In genomic region chr1:211258756-211259595, GRCh38 we compare ENCODE assay signal across 1 cellular context.
A peak's percentile ranks its signal among the peaks of the same experiment; 100 is the strongest.
TF ChIP-seq lines count a peak whose summit lies in the region.

TSS of gene RCOR3 (plus strand) at chr1:211259366. CDS start at chr1:211259561, 195 bp downstream.

TF ChIP-seq in H1, 55 proteins besides CTCF, POLR2A, EP300 and RAD21 (continued from another document):
- TF ChIP-seq CHD2 (IDR thresholded peaks at IDR 0.05; ENCODE audit: low read length) = peak; percentile 70
- peak; percentile 77; the same call in 1 of the 2 replicates for TF ChIP-seq RBBP5 (IDR thresholded peaks at IDR 0.05; ENCODE audit: borderline replicate concordance, low read depth, low read length)
- TF ChIP-seq TBP (IDR thresholded peaks at IDR 0.05; ENCODE audit: low read depth, low read length) = peak; percentile 81
- TF ChIP-seq HDAC2 (IDR thresholded peaks at IDR 0.05; ENCODE audit: borderline replicate concordance in 1 of 2, low read depth in 2 of 2, low read length in 2 of 2) = peak; percentile 9 to 46; a peak in 2 of 4 replicates
- TF ChIP-seq NRF1 (IDR thresholded peaks at IDR 0.05; ENCODE audit: low read depth, low read length) = no peak
- no peak for TF ChIP-seq USF2 (IDR thresholded peaks at IDR 0.05; ENCODE audit: low read length)
- no peak for TF ChIP-seq RFX5 (IDR thresholded peaks at IDR 0.05; ENCODE audit: borderline replicate concordance, low read depth, low read length)
- TF ChIP-seq FOSL1 (IDR thresholded peaks at IDR 0.05; ENCODE audit: insufficient read depth, low read depth, low read length) = 0 out of 2 replicates have a peak, but pooled peaks have one; percentile 42
- TF ChIP-seq CBX5 (IDR thresholded peaks at IDR 0.05; ENCODE audit: low read depth, low read length) = no peak
- no peak for TF ChIP-seq SIN3A (conservative IDR thresholded peaks at IDR 0.05 in 1 of 2, IDR thresholded peaks at IDR 0.05 in 1 of 2; ENCODE audit: low read depth in 1 of 2, low read length in 2 of 2)
- no peak for TF ChIP-seq KDM5A (IDR thresholded peaks at IDR 0.05; ENCODE audit: low read length)
- no peak for TF ChIP-seq ATF3 (IDR thresholded peaks at IDR 0.05; ENCODE audit: insufficient read depth, low read depth, low read length)
- TF ChIP-seq PHF8 (conservative IDR thresholded peaks at IDR 0.05; ENCODE audit: low read depth, low read length) = peak; percentile 82
- peak; percentile 92 for TF ChIP-seq E2F6 (IDR thresholded peaks at IDR 0.05)
- no peak for TF ChIP-seq ATF2 (IDR thresholded peaks at IDR 0.05; ENCODE audit: low read length)
- no peak for TF ChIP-seq BCL11A (IDR thresholded peaks at IDR 0.05; ENCODE audit: low read depth in 2 of 2, low read length in 2 of 2)
- TF ChIP-seq TAF1 (IDR thresholded peaks at IDR 0.05; ENCODE audit: low read depth, low read length) = peak; percentile 76
- peak; percentile 83; the same call in 1 of the 2 replicates for TF ChIP-seq KDM1A (IDR thresholded peaks at IDR 0.05; ENCODE audit: borderline replicate concordance, low read length)
- peak; percentile 28; the same call in 1 of the 2 replicates for TF ChIP-seq CREB1 (IDR thresholded peaks at IDR 0.05)
- TF ChIP-seq ASH2L (IDR thresholded peaks at IDR 0.05; ENCODE audit: low read length) = peak; percentile 90
- no peak for TF ChIP-seq HDAC6 (IDR thresholded peaks at IDR 0.05; ENCODE audit: low read depth, low read length)
- TF ChIP-seq SP4 (IDR thresholded peaks at IDR 0.05; ENCODE audit: low read length) = 0 out of 2 replicates have a peak, but pooled peaks have one; percentile 17
